Comparison of ENCODE assay signal across 8 cellular contexts in genomic region chr21:43494279-43495012, GRCh38.
A peak's percentile ranks its signal among the peaks of the same experiment; 100 is the strongest.
DNase-seq lines count a peak whose midpoint lies in the region; ATAC-seq, FAIRE-seq and TF ChIP-seq lines count a peak whose summit lies in the region.
"Not testable (repeated sequence)": the region's sequence is repeated elsewhere in the genome, so short reads cannot be mapped to it uniquely, and the experiment has no call there.

No MANE protein-coding gene starts in this region.

- not testable (repeated sequence) for H3K9ac ChIP-seq in PC-3 (ENCODE audit: low read length); endothelial cell of umbilical vein (replicated peaks; ENCODE audit: extremely low read depth, insufficient read depth, low read length); kidney (ENCODE audit: low read length in 2 of 2)

- not testable (repeated sequence) for H3K27me3 Mint-ChIP-seq in activated CD4-positive, alpha-beta T cell treated with anti-CD3 and anti-CD28 coated beads, Interleukin-2, amount 10 ng/mL, durations not matched to agents 24 days and 14 days; activated naive CD8-positive, alpha-beta T cell treated with anti-CD3 and anti-CD28 coated beads, Interleukin-2, amount 10 ng/mL, durations not matched to agents 7 days and 5 days

- not testable (repeated sequence) for H3K9me2 ChIP-seq in PC-3 (replicated peaks; ENCODE audit: low read length)

- H3K27ac ChIP-seq in A549 = peak overlapping the region in 1 of 2 experiments; percentile 73; a peak in 2 of 6 replicates
- not testable (repeated sequence) for H3K27ac ChIP-seq in PC-3 (ENCODE audit: low read length); endothelial cell of umbilical vein (ENCODE audit: insufficient read depth, low read depth, low read length); kidney (ENCODE audit: low read depth in 2 of 2, low read length in 2 of 2); gastrocnemius medialis

- FAIRE-seq in A549 (lab: Jason Lieb, UNC); kidney (lab: Jason Lieb, UNC): not testable (repeated sequence)
- peak; percentile 98 for FAIRE-seq in endothelial cell of umbilical vein (lab: Jason Lieb, UNC)

- DNase-seq in A549 (ENCODE audit: low read depth in 1 of 2, low spot score in 1 of 2); PC-3; activated naive CD8-positive, alpha-beta T cell treated with anti-CD3 and anti-CD28 coated beads, Interleukin-2, amount 10 ng/mL, durations not matched to agents 7 days and 5 days; endothelial cell of umbilical vein (ENCODE audit: low read depth, low spot score): not testable (repeated sequence)
- peak; percentile 29 for DNase-seq in activated CD4-positive, alpha-beta T cell treated with anti-CD3 and anti-CD28 coated beads, Interleukin-2, amount 10 ng/mL, durations not matched to agents 24 days and 14 days
- DNase-seq in kidney (peak; percentile 6), mucosa of gallbladder (ENCODE audit: low spot score) (peak; percentile 9), gastrocnemius medialis (peak in 1 of 2 donors; percentile 62)

- H3K79me2 ChIP-seq in PC-3 (ENCODE audit: low read length); endothelial cell of umbilical vein (ENCODE audit: control insufficient read depth, insufficient read depth, low read length): not testable (repeated sequence)

- H3K9me1 ChIP-seq in endothelial cell of umbilical vein (replicated peaks; ENCODE audit: control insufficient read depth, extremely low read depth, insufficient read depth, low read length) = not testable (repeated sequence)

- CTCF ChIA-PET in A549 (lab: Yijun Ruan, JAX); PC-3 (lab: Charles Lee); endothelial cell of umbilical vein (lab: Charles Lee): not testable (repeated sequence)

- not testable (repeated sequence) for H3K4me2 ChIP-seq in A549; PC-3 (ENCODE audit: low read length); endothelial cell of umbilical vein (ENCODE audit: insufficient read depth, low read length)

- not testable (repeated sequence) for TF ChIP-seq RAD21 in A549 (conservative IDR thresholded peaks at IDR 0.05 in 1 of 2, IDR thresholded peaks at IDR 0.05 in 1 of 2)

- H3K27me3 ChIP-seq in PC-3 (ENCODE audit: low read length); endothelial cell of umbilical vein (ENCODE audit: control insufficient read depth in 2 of 2, insufficient read depth in 2 of 2, low read length in 2 of 2); gastrocnemius medialis: not testable (repeated sequence)

- not testable (repeated sequence) for H3F3A ChIP-seq in PC-3 (ENCODE audit: low read length, unreplicated experiment)

- not testable (repeated sequence) for H3K27ac Mint-ChIP-seq in activated CD4-positive, alpha-beta T cell treated with anti-CD3 and anti-CD28 coated beads, Interleukin-2, amount 10 ng/mL, durations not matched to agents 24 days and 14 days; activated naive CD8-positive, alpha-beta T cell treated with anti-CD3 and anti-CD28 coated beads, Interleukin-2, amount 10 ng/mL, durations not matched to agents 7 days and 5 days

- not testable (repeated sequence) for H3K4me3 ChIP-seq in A549; PC-3 (ENCODE audit: low read length); endothelial cell of umbilical vein (replicated peaks in 1 of 3; ENCODE audit: insufficient read depth in 1 of 3, low read depth in 1 of 3, low read length in 3 of 3); kidney (ENCODE audit: low read length in 2 of 2); gastrocnemius medialis

- TSS peak; percentile 94 for BruUV-seq in PC-3 (replicated peaks; lab: Mats Ljungman, UMichigan)
- TSS peak; percentile 96 for BruUV-seq in endothelial cell of umbilical vein (replicated peaks; lab: Mats Ljungman, UMichigan)

- not testable (repeated sequence) for TF ChIP-seq POLR2A in A549 (IDR thresholded peaks at IDR 0.05; ENCODE audit: low read length); endothelial cell of umbilical vein (IDR thresholded peaks at IDR 0.05; ENCODE audit: low read depth, low read length); gastrocnemius medialis (IDR thresholded peaks at IDR 0.05)

- not testable (repeated sequence) for H3K36me3 Mint-ChIP-seq in activated CD4-positive, alpha-beta T cell treated with anti-CD3 and anti-CD28 coated beads, Interleukin-2, amount 10 ng/mL, durations not matched to agents 24 days and 14 days (ENCODE audit: low read depth); activated naive CD8-positive, alpha-beta T cell treated with anti-CD3 and anti-CD28 coated beads, Interleukin-2, amount 10 ng/mL, durations not matched to agents 7 days and 5 days

- POLR2A ChIA-PET in A549 (lab: Yijun Ruan, JAX); PC-3 (lab: Charles Lee; ENCODE audit: unreplicated experiment); activated naive CD8-positive, alpha-beta T cell treated with anti-CD3 and anti-CD28 coated beads, Interleukin-2, amount 10 ng/mL, durations not matched to agents 7 days and 5 days (lab: Charles Lee); endothelial cell of umbilical vein (lab: Charles Lee): not testable (repeated sequence)

- WGBS in A549 (ENCODE audit: missing lambda C conversion rate) = no CpG with 5 or more reads among the region's 18 CpGs

- H4K20me1 ChIP-seq in PC-3 (ENCODE audit: low read length); endothelial cell of umbilical vein (replicated peaks; ENCODE audit: control insufficient read depth, extremely low read depth, insufficient read depth, low read length): not testable (repeated sequence)

- not testable (repeated sequence) for H3K9me3 Mint-ChIP-seq in activated CD4-positive, alpha-beta T cell treated with anti-CD3 and anti-CD28 coated beads, Interleukin-2, amount 10 ng/mL, durations not matched to agents 24 days and 14 days; activated naive CD8-positive, alpha-beta T cell treated with anti-CD3 and anti-CD28 coated beads, Interleukin-2, amount 10 ng/mL, durations not matched to agents 7 days and 5 days

- not testable (repeated sequence) for H3K9me3 ChIP-seq in A549; PC-3 (ENCODE audit: low read length); endothelial cell of umbilical vein (replicated peaks; ENCODE audit: control insufficient read depth, insufficient read depth, low read length); kidney (ENCODE audit: control insufficient read depth in 1 of 2, low read length in 2 of 2); gastrocnemius medialis

- in situ Hi-C loops in gastrocnemius medialis (cut with MboI; ENCODE audit: low sequenced_read_pairs in 4 of 4) = not testable (repeated sequence)

- not testable (repeated sequence) for H3K4me1 Mint-ChIP-seq in activated CD4-positive, alpha-beta T cell treated with anti-CD3 and anti-CD28 coated beads, Interleukin-2, amount 10 ng/mL, durations not matched to agents 24 days and 14 days; activated naive CD8-positive, alpha-beta T cell treated with anti-CD3 and anti-CD28 coated beads, Interleukin-2, amount 10 ng/mL, durations not matched to agents 7 days and 5 days

- H3K36me3 ChIP-seq in PC-3 (ENCODE audit: low read depth, low read length); endothelial cell of umbilical vein (ENCODE audit: control insufficient read depth in 2 of 2, extremely low read depth in 1 of 2, insufficient read depth in 2 of 2, low read length in 2 of 2); kidney (ENCODE audit: control insufficient read depth in 1 of 2, insufficient read depth in 2 of 2, low read length in 2 of 2); gastrocnemius medialis: not testable (repeated sequence)

- peak; percentile 88 for ATAC-seq in A549
- peak; percentile 82 for ATAC-seq in PC-3
- peak; percentile 74 for ATAC-seq in activated naive CD8-positive, alpha-beta T cell treated with anti-CD3 and anti-CD28 coated beads, Interleukin-2, amount 10 ng/mL, durations not matched to agents 7 days and 5 days (ENCODE audit: low read depth)
- ATAC-seq in gastrocnemius medialis = peak; percentile 54 to 73

- H2AFZ ChIP-seq in PC-3 (ENCODE audit: low read length); endothelial cell of umbilical vein (ENCODE audit: low read depth, low read length): not testable (repeated sequence)

- intact Hi-C loops in PC-3 (cut with micrococcal nuclease); activated CD4-positive, alpha-beta T cell treated with anti-CD3 and anti-CD28 coated beads, Interleukin-2, amount 10 ng/mL, durations not matched to agents 24 days and 14 days (cut with micrococcal nuclease); endothelial cell of umbilical vein (cut with micrococcal nuclease); kidney (cut with DNase I); gastrocnemius medialis (cut with DNase I; ENCODE audit: low total_unique reads): not testable (repeated sequence)

- TF ChIP-seq EP300 in A549 (IDR thresholded peaks at IDR 0.05) = not testable (repeated sequence)

- not testable (repeated sequence) for H3K4me1 ChIP-seq in A549; PC-3 (ENCODE audit: insufficient read depth, low read length); endothelial cell of umbilical vein (ENCODE audit: control insufficient read depth, extremely low read depth, insufficient read depth, low read length); kidney (ENCODE audit: control insufficient read depth in 1 of 2, insufficient read depth in 1 of 2, low read depth in 1 of 2, low read length in 2 of 2); gastrocnemius medialis

- not testable (repeated sequence) for TF ChIP-seq CTCF in A549 (IDR thresholded peaks at IDR 0.05); PC-3 (conservative IDR thresholded peaks at IDR 0.05; ENCODE audit: low read depth, low read length); endothelial cell of umbilical vein (IDR thresholded peaks at IDR 0.05; ENCODE audit: extremely low read depth in 1 of 2, insufficient read depth in 1 of 2, low read depth in 1 of 2, low read length in 2 of 2); kidney (IDR thresholded peaks at IDR 0.05; ENCODE audit: borderline replicate concordance, extremely low read depth, insufficient read depth); gastrocnemius medialis (IDR thresholded peaks at IDR 0.05 in 4 of 5, conservative IDR thresholded peaks at IDR 0.05 in 1 of 5)

- dilution Hi-C loops in endothelial cell of umbilical vein (cut with MboI; ENCODE audit: extremely low pct_ligation_motif_present, low sequenced_read_pairs) = not testable (repeated sequence)

- H3K4me3 Mint-ChIP-seq in activated CD4-positive, alpha-beta T cell treated with anti-CD3 and anti-CD28 coated beads, Interleukin-2, amount 10 ng/mL, durations not matched to agents 24 days and 14 days; activated naive CD8-positive, alpha-beta T cell treated with anti-CD3 and anti-CD28 coated beads, Interleukin-2, amount 10 ng/mL, durations not matched to agents 7 days and 5 days: not testable (repeated sequence)
